ENCODE assay signal across 27 cellular contexts in genomic region chr11:32304521-32304920, GRCh38.
"Had no signal": no experiment of that assay in that cellular context is flagged by ENCODE, and none has a peak within 500 bp of the region (broad histone marks: within the 10 kb centered on the region; RNA-seq: fewer than 3 reads in every experiment).

No MANE protein-coding gene starts in this region.

- H3K4me1 Mint-ChIP-seq: immature natural killer cell; natural killer cell; neural progenitor cell; stimulated activated naive CD8-positive, alpha-beta T cell treated with anti-CD3 and anti-CD28 coated beads, Interleukin-15, amount 100 ng/mL, for 72 hours had no signal

- H3K36me3 Mint-ChIP-seq: immature natural killer cell; naive B cell; natural killer cell; neural progenitor cell; stimulated activated memory B cell treated with anti-CD40 and anti-IgM and Interleukin-4, amounts not matched to agents 10 μg/mL and 1 μg/mL and 100 μg/mL, for 72 hours had no signal

- DNase-seq: hypothalamus; immature natural killer cell; kidney; left colon; left lung; lower lobe of right lung; mammary epithelial cell; mesenchymal stem cell; naive B cell; natural killer cell; nephron progenitor cell; occipital lobe; right lobe of liver; stimulated activated CD4-positive, alpha-beta T cell treated with anti-CD3 and anti-CD28 coated beads, Interleukin-1b, Interleukin-23, amount 100 ng/mL, for 48 hours; stimulated activated CD4-positive, alpha-beta T cell treated with anti-CD3 and anti-CD28 coated beads, Interleukin-2, amount 100 ng/mL, for 48 hours; stimulated activated CD4-positive, alpha-beta T cell treated with anti-CD3 and anti-CD28 coated beads, Interleukin-4, amount 100 ng/mL, for 4 hours; stimulated activated CD8-positive, alpha-beta memory T cell treated with anti-CD3 and anti-CD28 coated beads, Interleukin-4, amount 100 ng/mL, for 48 hours; stimulated activated naive CD4-positive, alpha-beta T cell treated with Interleukin-2 at 50 U/mL for 16 hours; stimulated activated naive CD8-positive, alpha-beta T cell treated with anti-CD3 and anti-CD28 coated beads, Interleukin-15, amount 100 ng/mL, for 72 hours; substantia nigra; thyroid gland; transverse colon; upper lobe of left lung had no signal

- H3K4me3 ChIP-seq: left lung, lower lobe of right lung, neural progenitor cell, right atrium auricular region, right lobe of liver, smooth muscle cell, thyroid gland, transverse colon, upper lobe of left lung had no signal

- H3K4me3 Mint-ChIP-seq: immature natural killer cell; natural killer cell; nephron progenitor cell; neural progenitor cell; stimulated activated memory B cell treated with anti-CD40 and anti-IgM and Interleukin-4, amounts not matched to agents 10 μg/mL and 1 μg/mL and 100 μg/mL, for 72 hours; stimulated activated naive CD8-positive, alpha-beta T cell treated with anti-CD3 and anti-CD28 coated beads, Interleukin-15, amount 100 ng/mL, for 72 hours had no signal

- H3K27ac Mint-ChIP-seq: immature natural killer cell; natural killer cell; neural progenitor cell; stimulated activated memory B cell treated with anti-CD40 and anti-IgM and Interleukin-4, amounts not matched to agents 10 μg/mL and 1 μg/mL and 100 μg/mL, for 72 hours had no signal

- H3K9me3 Mint-ChIP-seq: immature natural killer cell; naive B cell; natural killer cell; neural progenitor cell; stimulated activated memory B cell treated with anti-CD40 and anti-IgM and Interleukin-4, amounts not matched to agents 10 μg/mL and 1 μg/mL and 100 μg/mL, for 72 hours; stimulated activated naive CD8-positive, alpha-beta T cell treated with anti-CD3 and anti-CD28 coated beads, Interleukin-15, amount 100 ng/mL, for 72 hours had no signal

- ATAC-seq: left colon; left lung; lower lobe of right lung; natural killer cell; right lobe of liver; stimulated activated naive CD8-positive, alpha-beta T cell treated with anti-CD3 and anti-CD28 coated beads, Interleukin-15, amount 100 ng/mL, for 72 hours had no signal
